ENCODE assay signal across 27 cellular contexts in genomic region chr19:21877976-21878375, GRCh38. TPM values are rescaled to one million over a fixed set of nuclear protein-coding genes. Genes with fewer than 3 reads are reported as not detected.
A peak's percentile ranks its signal among the peaks of the same experiment; 100 is the strongest.
DNase-seq lines count a peak whose midpoint lies in the region; TF ChIP-seq lines count a peak whose summit lies in the region.
"Had no signal": no experiment of that assay in that cellular context is flagged by ENCODE, and none has a peak within 500 bp of the region (broad histone marks: within the 10 kb centered on the region; RNA-seq: fewer than 3 reads in every experiment).

No MANE protein-coding gene starts in this region.

- no peaks in the 10 kb centered on the region for H3K9me3 ChIP-seq in neutrophil
- H3K9me3 ChIP-seq in trophoblast cell (ENCODE audit: insufficient read depth, low read depth, low read length): peaks cover 17% of the 10 kb centered on the region
- H3K9me3 ChIP-seq: BE2C, Caco-2 had no signal

- no peak overlapping the region for H3K14ac ChIP-seq in trophoblast cell (ENCODE audit: low read length)

- H3K4me3 ChIP-seq in neutrophil (ENCODE audit: low read depth in 1 of 2, low read length in 1 of 2): no peak overlapping the region
- no peak overlapping the region for H3K4me3 ChIP-seq in trophoblast cell (ENCODE audit: low read depth, low read length)
- H3K4me3 ChIP-seq: A549; BLaER1; BLaER1 treated with 17β-estradiol and CSF1 and Interleukin-3, amounts not matched to agents 10 nM and 100 nM had no signal

- H3K79me1 ChIP-seq in trophoblast cell (ENCODE audit: low read length): no peaks in the 10 kb centered on the region

- H3K27me3 ChIP-seq in neutrophil: no peaks in the 10 kb centered on the region
- no peaks in the 10 kb centered on the region for H3K27me3 ChIP-seq in trophoblast cell (ENCODE audit: insufficient read depth, low read length)
- H3K27me3 ChIP-seq: BE2C; BLaER1; BLaER1 treated with 17β-estradiol and CSF1 and Interleukin-3, amounts not matched to agents 10 nM and 100 nM had no signal

- no CpG with 5 or more reads among the region's 2 CpGs for WGBS in trophoblast cell (ENCODE audit: extremely low coverage, insufficient coverage, insufficient read length)

- DNase-seq in trophoblast cell (peak; percentile 56 to 85), NCI-H1092 treated with DMSO at 0.1 percent for 48 hours (lab: John Stamatoyannopoulos, UW) (no peak), medulla oblongata (ENCODE audit: extremely low spot score) (no peak)
- DNase-seq: 8988T; ACHN; BE2C; C1 segment of cervical spinal cord; Caco-2; Calu3; CD4-positive, alpha-beta memory T cell; CD4-positive, alpha-beta T cell; CD4-positive, CD25-positive, alpha-beta regulatory T cell; CD8-positive, alpha-beta memory T cell; CD8-positive, alpha-beta T cell; COR-L47; DMS 273 treated with DMSO at 0.1 percent for 48 hours; DMS153; DMS79; DMS79 treated with DMSO at 0.1 percent for 48 hours; DND-41; EL had no signal

- H3K4me1 ChIP-seq in neutrophil (ENCODE audit: control insufficient read depth in 1 of 2, insufficient read depth in 1 of 2, low read depth in 1 of 2, low read length in 1 of 2): peaks cover 2 to 16% of the 10 kb centered on the region in 2 experiments
- H3K4me1 ChIP-seq in trophoblast cell (ENCODE audit: control insufficient read depth in 1 of 2, insufficient read depth in 2 of 2, low read length in 2 of 2): no peaks in the 10 kb centered on the region
- H3K4me1 ChIP-seq: A549; BE2C; BLaER1; BLaER1 treated with 17β-estradiol and CSF1 and Interleukin-3, amounts not matched to agents 10 nM and 100 nM; Caco-2 had no signal

- H3K4ac ChIP-seq in trophoblast cell (ENCODE audit: low read depth, low read length): no peak overlapping the region

- H3K18ac ChIP-seq in trophoblast cell (ENCODE audit: low read length): no peak overlapping the region

- H2BK12ac ChIP-seq in trophoblast cell (ENCODE audit: low read length): no peak overlapping the region

- H4K91ac ChIP-seq in trophoblast cell (ENCODE audit: low read depth, low read length): no peak overlapping the region

- no peak overlapping the region for H2BK5ac ChIP-seq in trophoblast cell (ENCODE audit: low read depth, low read length, poor library complexity)

- no peak overlapping the region for H4K12ac ChIP-seq in trophoblast cell (ENCODE audit: low read depth, low read length)

- no peak overlapping the region for H3K4me2 ChIP-seq in trophoblast cell (ENCODE audit: low read length)
- H3K4me2 ChIP-seq: A549; BLaER1; BLaER1 treated with 17β-estradiol and CSF1 and Interleukin-3, amounts not matched to agents 10 nM and 100 nM had no signal

- no peak for TF ChIP-seq CTCF in neutrophil (IDR thresholded peaks at IDR 0.05)

- no peaks in the 10 kb centered on the region for H3K79me2 ChIP-seq in trophoblast cell (ENCODE audit: control insufficient read depth, insufficient read depth, low read length, poor library complexity)

- no peak overlapping the region for H3K9ac ChIP-seq in trophoblast cell (ENCODE audit: low read length)
- H3K9ac ChIP-seq: BLaER1; BLaER1 treated with 17β-estradiol and CSF1 and Interleukin-3, amounts not matched to agents 10 nM and 100 nM had no signal

- peak overlapping the region; percentile 48 for H3K27ac ChIP-seq in neutrophil
- H3K27ac ChIP-seq in trophoblast cell (ENCODE audit: low read depth, low read length): no peak overlapping the region
- H3K27ac ChIP-seq: 22Rv1; A549; BLaER1; BLaER1 treated with 17β-estradiol and CSF1 and Interleukin-3, amounts not matched to agents 10 nM and 100 nM; C4-2B had no signal

- H2BK120ac ChIP-seq in trophoblast cell (ENCODE audit: insufficient read depth, low read length, poor library complexity): no peak overlapping the region

- no peak overlapping the region for H2AFZ ChIP-seq in trophoblast cell (ENCODE audit: insufficient read depth, low read length, poor library complexity)

- no peak overlapping the region for H2AK5ac ChIP-seq in trophoblast cell (ENCODE audit: low read length)

- H3K23ac ChIP-seq in trophoblast cell (ENCODE audit: low read length): no peak overlapping the region

- no peaks in the 10 kb centered on the region for H3K36me3 ChIP-seq in neutrophil
- H3K36me3 ChIP-seq in trophoblast cell (ENCODE audit: control insufficient read depth in 1 of 2, insufficient read depth in 2 of 2, low read length in 2 of 2): no peaks in the 10 kb centered on the region
- H3K36me3 ChIP-seq: BE2C; BLaER1; BLaER1 treated with 17β-estradiol and CSF1 and Interleukin-3, amounts not matched to agents 10 nM and 100 nM had no signal

- H4K8ac ChIP-seq in trophoblast cell (ENCODE audit: low read depth, low read length): no peak overlapping the region

RNA-seq across cellular contexts. Expression of gene ZNF43, which starts 42.0 kb away (rescaled TPM):
- 17.1 and 17.8 TPM in 2 replicates for polyA plus RNA-seq in trophoblast cell (2013)

Comparison
In these comparisons a context has a peak if more than half of its experiments do, and no peak if none do; other contexts are left out.
1. DNase-seq: peak in trophoblast cell (2 of 2); none in NCI-H1092 treated with DMSO at 0.1 percent for 48 hours (single experiment) and medulla oblongata (single experiment).